26 cellular contexts compared by ENCODE assay signal in the genomic region with DNA sequence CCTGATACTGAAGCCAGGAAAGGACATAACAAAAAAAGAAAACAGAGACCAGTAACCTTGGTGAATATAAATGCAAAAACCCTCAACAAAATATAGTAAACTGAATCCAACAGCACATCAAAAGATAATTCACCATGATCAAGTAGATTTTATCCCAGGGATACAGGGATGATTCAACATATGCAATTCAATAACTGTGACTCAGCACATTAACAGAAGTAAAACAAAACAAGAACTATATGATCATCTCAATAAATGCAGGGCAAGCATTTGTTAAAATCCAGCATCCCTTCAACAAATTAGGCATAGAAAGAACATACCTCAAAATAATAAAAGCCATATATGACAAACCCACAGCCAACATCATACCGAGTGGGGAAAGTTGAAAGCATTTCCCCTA.
A peak's percentile ranks its signal among the peaks of the same experiment; 100 is the strongest.
DNase-seq lines count a peak whose midpoint lies in the region; ATAC-seq, FAIRE-seq and TF ChIP-seq lines count a peak whose summit lies in the region.
"Had no signal": no experiment of that assay in that cellular context is flagged by ENCODE, and none has a peak within 500 bp of the region (broad histone marks: within the 10 kb centered on the region; RNA-seq: fewer than 3 reads in every experiment).

No MANE protein-coding gene starts in this region.

- H3K4me3 ChIP-seq in HepG2 (replicated peaks in 1 of 3; ENCODE audit: insufficient read depth in 1 of 3, low read depth in 2 of 3, low read length in 3 of 3): no peak overlapping the region
- H3K4me3 ChIP-seq in right lobe of liver: no peak overlapping the region
- H3K4me3 ChIP-seq in IMR-90 (ENCODE audit: insufficient read depth, low read depth, low read length): no peak overlapping the region
- H3K4me3 ChIP-seq in epithelial cell of esophagus (ENCODE audit: low read length): no peak overlapping the region
- H3K4me3 ChIP-seq: BLaER1 treated with 17β-estradiol and CSF1 and Interleukin-3, amounts not matched to agents 10 nM and 100 nM; GM23248; HAP-1; PC-9; SJCRH30 had no signal

- no peak for FAIRE-seq in HepG2 (lab: Jason Lieb, UNC)
- FAIRE-seq: D721Med had no signal

- H3K4me2 ChIP-seq in HepG2 (ENCODE audit: low read depth, low read length): no peak overlapping the region
- H3K4me2 ChIP-seq in IMR-90 (ENCODE audit: low read depth, low read length): no peak overlapping the region
- H3K4me2 ChIP-seq: BLaER1 treated with 17β-estradiol and CSF1 and Interleukin-3, amounts not matched to agents 10 nM and 100 nM; PC-9 had no signal

- H2BK15ac ChIP-seq in IMR-90 (ENCODE audit: low read depth, low read length): no peak overlapping the region

- no peaks in the 10 kb centered on the region for H3K9me1 ChIP-seq in IMR-90 (ENCODE audit: insufficient read depth, low read length)

- in situ Hi-C loops in HepG2 (cut with HindIII; ENCODE audit: extremely low pct_ligation_motif_present, low pct_unique_long_range_greater_than_20kb) (no loop called here), IMR-90 (cut with MboI; ENCODE audit: low sequenced_read_pairs) (loop anchor here (25.0 kb wide), 1 partner anchor 571 kb away; no protein-coding TSS in a partner anchor)

- no peak for TF ChIP-seq CTCF in HepG2 (CRISPR knock-in tag; IDR thresholded peaks at IDR 0.05)
- no peak for TF ChIP-seq CTCF in right lobe of liver (IDR thresholded peaks at IDR 0.05)
- TF ChIP-seq CTCF in IMR-90 (conservative IDR thresholded peaks at IDR 0.05; ENCODE audit: low read depth, low read length): no peak
- no peak for TF ChIP-seq CTCF in epithelial cell of esophagus (IDR thresholded peaks at IDR 0.05; ENCODE audit: insufficient read depth, low read depth, low read length, missing control alignments)

- no peak overlapping the region for H2BK20ac ChIP-seq in IMR-90 (ENCODE audit: low read depth, low read length)

- TF ChIP-seq EP300 in HepG2 (IDR thresholded peaks at IDR 0.05; ENCODE audit: low read depth in 2 of 2, low read length in 2 of 2) (no peak), HepG2 (CRISPR knock-in tag; IDR thresholded peaks at IDR 0.05; ENCODE audit: borderline replicate concordance) (no peak)

- ATAC-seq in HepG2 (no peak), right lobe of liver (no peak), IMR-90 (ENCODE audit: low read depth) (no peak), HG03139 (IDR thresholded peaks at IDR 0.05; ENCODE audit: unreplicated experiment) (no peak), GM18907 (IDR thresholded peaks at IDR 0.05; ENCODE audit: unreplicated experiment) (no peak)
- ATAC-seq: Right ventricle myocardium inferior, SK-N-SH treated with all-trans-retinoic acid at 6 μM for 48 hours had no signal

- DNase-seq in HepG2 (ENCODE audit: low spot score) (no peak), right lobe of liver (no peak), IMR-90 (peak; percentile 16), epithelial cell of esophagus (ENCODE audit: low read depth) (peak; percentile 42)
- no peak for DNase-seq in activated CD4-positive, alpha-beta T cell treated with anti-CD3 and anti-CD28 coated beads for 48 hours
- DNase-seq: AML-193; CD4-positive, alpha-beta T cell; GF-D8; GM23248; HFFc6; KG1; MM.1S; NCI-H2029; NCI-H446; NCI-H526; NCI-H82; NK-92 treated with Interleukin-12 subunit alpha and Interleukin-12 subunit beta, amount 100 ng/mL, for 24 hours; PC-9; SJCRH30 had no signal

- H2BK5ac ChIP-seq in IMR-90 (ENCODE audit: low read depth, low read length, poor library complexity, severe bottlenecking): no peak overlapping the region

- H3K23ac ChIP-seq in IMR-90 (ENCODE audit: low read depth, low read length): no peak overlapping the region

- H2BK120ac ChIP-seq in IMR-90 (ENCODE audit: low read depth, low read length): no peak overlapping the region

- H3K36me3 ChIP-seq in HepG2 (replicated peaks in 1 of 2; ENCODE audit: control insufficient read depth in 1 of 2, insufficient read depth in 2 of 2, low read length in 2 of 2): no peaks in the 10 kb centered on the region
- no peaks in the 10 kb centered on the region for H3K36me3 ChIP-seq in right lobe of liver
- no peaks in the 10 kb centered on the region for H3K36me3 ChIP-seq in IMR-90 (ENCODE audit: control insufficient read depth, insufficient read depth, low read length)
- H3K36me3 ChIP-seq: BLaER1 treated with 17β-estradiol and CSF1 and Interleukin-3, amounts not matched to agents 10 nM and 100 nM; HAP-1; SJCRH30 had no signal

- H3K9me3 ChIP-seq in HepG2 (ENCODE audit: low read length): no peaks in the 10 kb centered on the region
- H3K9me3 ChIP-seq in right lobe of liver: no peaks in the 10 kb centered on the region
- H3K9me3 ChIP-seq in IMR-90 (ENCODE audit: control insufficient read depth, insufficient read depth, low read length): no peaks in the 10 kb centered on the region
- H3K9me3 ChIP-seq: BLaER1 treated with 17β-estradiol and CSF1 and Interleukin-3, amounts not matched to agents 10 nM and 100 nM; HAP-1; SJCRH30 had no signal

- H4K91ac ChIP-seq in IMR-90 (ENCODE audit: insufficient read depth, low read depth, low read length): no peak overlapping the region

- no peak overlapping the region for H3K18ac ChIP-seq in IMR-90 (ENCODE audit: low read depth, low read length)

- H2AFZ ChIP-seq in HepG2 (ENCODE audit: low read length): no peak overlapping the region
- H2AFZ ChIP-seq in IMR-90 (replicated peaks; ENCODE audit: low read length, poor library complexity): no peak overlapping the region
- H2AFZ ChIP-seq: GM23248, PC-9 had no signal

- H3K79me2 ChIP-seq in HepG2 (ENCODE audit: insufficient read depth, low read length): no peaks in the 10 kb centered on the region

- no peak for TF ChIP-seq POLR2A in HepG2 (IDR thresholded peaks at IDR 0.05; ENCODE audit: insufficient read depth in 1 of 2, low read depth in 2 of 2, low read length in 2 of 2)
- TF ChIP-seq POLR2A in right lobe of liver (IDR thresholded peaks at IDR 0.05): no peak
- TF ChIP-seq POLR2A in IMR-90 (IDR thresholded peaks at IDR 0.05; ENCODE audit: low read depth, low read length): no peak

- intact Hi-C loops in HepG2 (cut with micrococcal nuclease; ENCODE audit: unreplicated experiment): no loop called here
- intact Hi-C loops in right lobe of liver (cut with DNase I): no loop called here
- intact Hi-C loops in IMR-90 (cut with micrococcal nuclease): no loop called here

- no peaks in the 10 kb centered on the region for H3K79me1 ChIP-seq in IMR-90 (ENCODE audit: low read depth in 1 of 2, low read length in 2 of 2)

- H3K4ac ChIP-seq in IMR-90 (ENCODE audit: low read depth, low read length): no peak overlapping the region

- POLR2A ChIA-PET in HepG2 (lab: Yijun Ruan, JAX) (no interaction called here), IMR-90 (lab: Charles Lee; ENCODE audit: unreplicated experiment) (no interaction called here)

- H2AK5ac ChIP-seq in IMR-90 (ENCODE audit: low read depth, low read length): no peak overlapping the region

- no peak overlapping the region for H4K5ac ChIP-seq in IMR-90 (ENCODE audit: low read depth, low read length)

- H4K8ac ChIP-seq in IMR-90 (ENCODE audit: low read depth in 2 of 2, low read length in 2 of 2): no peak overlapping the region

- no TSS peak for BruUV-seq in HepG2 (replicated peaks; lab: Mats Ljungman, UMichigan)
- no TSS peak for BruUV-seq in IMR-90 (replicated peaks; lab: Mats Ljungman, UMichigan)

- no peak overlapping the region for H3K14ac ChIP-seq in IMR-90 (replicated peaks; ENCODE audit: low read depth, low read length)

- CTCF ChIA-PET in HepG2 (lab: Yijun Ruan, JAX; ENCODE audit: low intra/inter-chr PET ratio, low total read pairs): no interaction called here
- CTCF ChIA-PET in IMR-90 (lab: Yijun Ruan, JAX): no interaction called here

- H3K27me3 ChIP-seq in HepG2 (ENCODE audit: control insufficient read depth in 1 of 2, insufficient read depth in 2 of 2, low read length in 2 of 2) (no peaks in the 10 kb centered on the region), right lobe of liver (no peaks in the 10 kb centered on the region), IMR-90 (ENCODE audit: control insufficient read depth, insufficient read depth, low read length) (no peaks in the 10 kb centered on the region)
- H3K27me3 ChIP-seq: BLaER1 treated with 17β-estradiol and CSF1 and Interleukin-3, amounts not matched to agents 10 nM and 100 nM; SJCRH30 had no signal

- dilution Hi-C loops in IMR-90 (cut with HindIII; ENCODE audit: low sequenced_read_pairs, unreplicated experiment): no loop called here

- 7% methylated on average over 1 of the region's 1 CpG for WGBS in HepG2 (ENCODE audit: low lambda C conversion rate)
- 86% methylated on average over 1 of the region's 1 CpG for WGBS in right lobe of liver (ENCODE audit: insufficient coverage, low coverage, low lambda C conversion rate, missing lambda C conversion rate)
- no CpG with 5 or more reads among the region's 1 CpG for WGBS in IMR-90 (ENCODE audit: extremely low coverage in 2 of 2, insufficient read length in 1 of 2), 2 experiments

- H3K9ac ChIP-seq in HepG2 (ENCODE audit: insufficient read depth, low read depth, low read length): no peak overlapping the region
- H3K9ac ChIP-seq in IMR-90 (ENCODE audit: low read depth, low read length): no peak overlapping the region
- H3K9ac ChIP-seq: BLaER1 treated with 17β-estradiol and CSF1 and Interleukin-3, amounts not matched to agents 10 nM and 100 nM; GM23248 had no signal

- no peak overlapping the region for H3K56ac ChIP-seq in IMR-90 (ENCODE audit: extremely low read depth, insufficient read depth, low read length)

- TF ChIP-seq RAD21 in HepG2 (CRISPR knock-in tag; IDR thresholded peaks at IDR 0.05) (no peak), IMR-90 (IDR thresholded peaks at IDR 0.05; ENCODE audit: low read length) (no peak)

- H3K27ac ChIP-seq in HepG2 (ENCODE audit: extremely low read length, insufficient read depth, low read length) (no peak overlapping the region), right lobe of liver (no peak overlapping the region), IMR-90 (ENCODE audit: insufficient read depth, low read length) (no peak overlapping the region)
- H3K27ac ChIP-seq: BLaER1 treated with 17β-estradiol and CSF1 and Interleukin-3, amounts not matched to agents 10 nM and 100 nM; GM23248; PC-9; SJCRH30 had no signal

- H4K20me1 ChIP-seq in HepG2 (ENCODE audit: insufficient read depth, low read length): no peaks in the 10 kb centered on the region
- H4K20me1 ChIP-seq in IMR-90 (ENCODE audit: insufficient read depth, low read length): no peaks in the 10 kb centered on the region
- H4K20me1 ChIP-seq: BLaER1 treated with 17β-estradiol and CSF1 and Interleukin-3, amounts not matched to agents 10 nM and 100 nM had no signal

- H2AK9ac ChIP-seq in IMR-90 (replicated peaks; ENCODE audit: low read depth, low read length, poor library complexity): no peak overlapping the region

- H3K4me1 ChIP-seq in HepG2 (ENCODE audit: insufficient read depth, low read length): no peaks in the 10 kb centered on the region
- H3K4me1 ChIP-seq in right lobe of liver: no peaks in the 10 kb centered on the region
- H3K4me1 ChIP-seq in IMR-90 (ENCODE audit: control insufficient read depth, insufficient read depth, low read length): no peaks in the 10 kb centered on the region
- H3K4me1 ChIP-seq: BLaER1 treated with 17β-estradiol and CSF1 and Interleukin-3, amounts not matched to agents 10 nM and 100 nM; HAP-1 had no signal

TF ChIP-seq in HepG2, 621 proteins besides CTCF, POLR2A, EP300 and RAD21 (continues in another document):
- peak in 1 of 2 experiments; percentile 38; a peak in 2 of 4 replicates for TF ChIP-seq MAFK (conservative IDR thresholded peaks at IDR 0.05 in 1 of 2, IDR thresholded peaks at IDR 0.05 in 1 of 2; ENCODE audit: low read length in 2 of 2)

Comparison
In these comparisons a context has a peak if more than half of its experiments do, and no peak if none do; other contexts are left out.
1. DNase-seq: peak in IMR-90 (single experiment) and epithelial cell of esophagus (single experiment); none in HepG2 (single experiment), right lobe of liver (0 of 3) and activated CD4-positive, alpha-beta T cell treated with anti-CD3 and anti-CD28 coated beads for 48 hours (single experiment).